Comparison of ENCODE assay signal across 1 cellular context in genomic region chr17:27845264-27846041, GRCh38.
TF ChIP-seq lines count a peak whose summit lies in the region.

No MANE protein-coding gene starts in this region.

TF ChIP-seq in GM12878, 131 proteins besides CTCF, POLR2A, EP300 and RAD21:
- TF ChIP-seq, protein P1, sequence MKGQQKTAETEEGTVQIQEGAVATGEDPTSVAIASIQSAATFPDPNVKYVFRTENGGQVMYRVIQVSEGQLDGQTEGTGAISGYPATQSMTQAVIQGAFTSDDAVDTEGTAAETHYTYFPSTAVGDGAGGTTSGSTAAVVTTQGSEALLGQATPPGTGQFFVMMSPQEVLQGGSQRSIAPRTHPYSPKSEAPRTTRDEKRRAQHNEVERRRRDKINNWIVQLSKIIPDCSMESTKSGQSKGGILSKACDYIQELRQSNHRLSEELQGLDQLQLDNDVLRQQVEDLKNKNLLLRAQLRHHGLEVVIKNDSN (IDR thresholded peaks at IDR 0.05; ENCODE audit: borderline replicate concordance, extremely low read length, insufficient read depth, low read depth, low read length) = no peak
- TF ChIP-seq E2F4 (IDR thresholded peaks at IDR 0.05; ENCODE audit: low read depth, low read length) (no peak), POLR2AphosphoS2 (IDR thresholded peaks at IDR 0.05; ENCODE audit: low read depth, low read length) (no peak), NBN (IDR thresholded peaks at IDR 0.05) (no peak), SRF (IDR thresholded peaks at IDR 0.05; ENCODE audit: low read depth in 2 of 2, low read length in 2 of 2) (no peak), BMI1 (IDR thresholded peaks at IDR 0.05; ENCODE audit: borderline replicate concordance) (no peak), ETV6 (conservative IDR thresholded peaks at IDR 0.05 in 1 of 2, IDR thresholded peaks at IDR 0.05 in 1 of 2; ENCODE audit: borderline replicate concordance in 1 of 2, low read depth in 1 of 2) (no peak)
- TF ChIP-seq, protein P2, sequence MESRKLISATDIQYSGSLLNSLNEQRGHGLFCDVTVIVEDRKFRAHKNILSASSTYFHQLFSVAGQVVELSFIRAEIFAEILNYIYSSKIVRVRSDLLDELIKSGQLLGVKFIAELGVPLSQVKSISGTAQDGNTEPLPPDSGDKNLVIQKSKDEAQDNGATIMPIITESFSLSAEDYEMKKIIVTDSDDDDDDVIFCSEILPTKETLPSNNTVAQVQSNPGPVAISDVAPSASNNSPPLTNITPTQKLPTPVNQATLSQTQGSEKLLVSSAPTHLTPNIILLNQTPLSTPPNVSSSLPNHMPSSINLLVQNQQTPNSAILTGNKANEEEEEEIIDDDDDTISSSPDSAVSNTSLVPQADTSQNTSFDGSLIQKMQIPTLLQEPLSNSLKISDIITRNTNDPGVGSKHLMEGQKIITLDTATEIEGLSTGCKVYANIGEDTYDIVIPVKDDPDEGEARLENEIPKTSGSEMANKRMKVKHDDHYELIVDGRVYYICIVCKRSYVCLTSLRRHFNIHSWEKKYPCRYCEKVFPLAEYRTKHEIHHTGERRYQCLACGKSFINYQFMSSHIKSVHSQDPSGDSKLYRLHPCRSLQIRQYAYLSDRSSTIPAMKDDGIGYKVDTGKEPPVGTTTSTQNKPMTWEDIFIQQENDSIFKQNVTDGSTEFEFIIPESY (IDR thresholded peaks at IDR 0.05) = no peak
